Comparison of ENCODE assay signal across 1 cellular context in genomic region chrX:48834383-48834709, GRCh38.
TF ChIP-seq lines count a peak whose summit lies in the region.

No MANE protein-coding gene starts in this region.

TF ChIP-seq in GM23338, 12 proteins besides CTCF, POLR2A, EP300 and RAD21 (continued from another document):
- TF ChIP-seq ZNF462 (CRISPR knock-in tag; IDR thresholded peaks at IDR 0.05) = no peak
- TF ChIP-seq REST (IDR thresholded peaks at IDR 0.05; ENCODE audit: unreplicated experiment) = no peak
- TF ChIP-seq JUNB (IDR thresholded peaks at IDR 0.05; ENCODE audit: unreplicated experiment) = no peak
- TF ChIP-seq STAT1 (IDR thresholded peaks at IDR 0.05; ENCODE audit: unreplicated experiment) = no peak
- TF ChIP-seq ZNF331 (CRISPR knock-in tag; IDR thresholded peaks at IDR 0.05; ENCODE audit: low read depth) = no peak
- no peak for TF ChIP-seq EZH2 (IDR thresholded peaks at IDR 0.05; ENCODE audit: low read depth, unreplicated experiment)
- no peak for TF ChIP-seq ETS1 (IDR thresholded peaks at IDR 0.05)
- TF ChIP-seq ZNF114 (CRISPR knock-in tag; IDR thresholded peaks at IDR 0.05) = no peak
- TF ChIP-seq POLR2AphosphoS5 (IDR thresholded peaks at IDR 0.05; ENCODE audit: low read depth) = no peak
TF ChIP-seq in GM23338: peak in this region for 0.
